ENCODE assay signal across 8 cellular contexts in the genomic region with DNA sequence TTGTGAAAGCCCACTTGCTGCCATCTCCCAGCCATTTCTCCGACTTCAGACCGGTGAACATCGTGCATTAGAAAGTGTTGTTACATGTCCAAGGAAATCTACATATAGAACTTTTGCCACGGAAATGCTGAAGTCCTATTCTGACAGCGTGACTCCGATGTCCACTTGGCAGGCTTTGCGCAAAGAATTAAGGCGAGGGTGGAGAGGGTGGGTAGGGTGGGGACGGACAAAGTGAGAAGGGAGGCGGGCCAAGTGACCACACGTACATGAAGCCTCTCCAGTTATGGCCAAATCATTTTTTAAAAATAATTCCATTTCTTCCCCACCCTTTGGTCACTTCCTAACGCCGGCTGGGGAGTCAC. TPM values are rescaled to one million over a fixed set of nuclear protein-coding genes. Genes with fewer than 3 reads are reported as not detected.
A peak's percentile ranks its signal among the peaks of the same experiment; 100 is the strongest.
DNase-seq lines count a peak whose midpoint lies in the region; ATAC-seq and TF ChIP-seq lines count a peak whose summit lies in the region.

No MANE protein-coding gene starts in this region.

- CTCF ChIA-PET in Panc1 (lab: Charles Lee): interaction anchor here (1.3 kb wide), 1 partner anchor 188 kb away, joined by 3 read pairs; no protein-coding TSS in a partner anchor

- no peak for TF ChIP-seq CTCF in Panc1 (IDR thresholded peaks at IDR 0.05)
- TF ChIP-seq CTCF in fibroblast of mammary gland (conservative IDR thresholded peaks at IDR 0.05; ENCODE audit: control insufficient read depth, insufficient read depth, low read depth, low read length): no peak
- TF ChIP-seq CTCF in psoas muscle (IDR thresholded peaks at IDR 0.05): no peak

- POLR2A ChIA-PET in Panc1 (lab: Charles Lee): interaction anchor here (0.6 kb wide), 1 partner anchor 616 kb away, joined by 11 read pairs; no protein-coding TSS in a partner anchor

- H3K27me3 ChIP-seq in Panc1 (ENCODE audit: control insufficient read depth, insufficient read depth, low read length) (peaks cover 4% of the 10 kb centered on the region; the same call in 1 of the 2 replicates), psoas muscle (ENCODE audit: insufficient read depth in 3 of 3, low read length in 2 of 3) (no peaks in the 10 kb centered on the region)

- H3K27ac ChIP-seq in Panc1 (ENCODE audit: low read length): peak overlapping the region; percentile 67
- H3K27ac ChIP-seq in psoas muscle: peak overlapping the region; percentile 83

- H3K4me3 ChIP-seq in GM08714 (ENCODE audit: low read length) (peak overlapping the region; percentile 77), Panc1 (ENCODE audit: low read depth in 2 of 2, low read length in 2 of 2) (peak overlapping the region; percentile 83 to 95), fibroblast of mammary gland (ENCODE audit: control insufficient read depth, low read depth, low read length) (peak overlapping the region; percentile 62), psoas muscle (peak overlapping the region; percentile 73)

- DNase-seq in Panc1 (ENCODE audit: low read depth, low spot score) (no peak), fibroblast of mammary gland (ENCODE audit: low read depth) (no peak), psoas muscle (no peak), retina (no peak), DMS153 treated with DMSO at 0.1 percent for 48 hours (lab: John Stamatoyannopoulos, UW; ENCODE audit: unreplicated experiment) (no peak)
- DNase-seq in stimulated activated CD4-positive, alpha-beta T cell treated with anti-CD3 and anti-CD28 coated beads, Interleukin-4, amount 100 ng/mL, for 4 hours: no peak
- DNase-seq in activated CD4-positive, alpha-beta T cell treated with anti-CD3 and anti-CD28 coated beads for 4 hours: no peak

- H3K9me3 ChIP-seq in Panc1 (ENCODE audit: control insufficient read depth, insufficient read depth, low read depth, low read length): no peaks in the 10 kb centered on the region
- H3K9me3 ChIP-seq in psoas muscle: no peaks in the 10 kb centered on the region

- no TSS peak for BruUV-seq in Panc1 (replicated peaks; lab: Mats Ljungman, UMichigan)

- in situ Hi-C loops in Panc1 (cut with HindIII; ENCODE audit: low pct_unique_long_range_greater_than_20kb, low sequenced_read_pairs): no loop called here

- ATAC-seq in Panc1 (no peak; the same call in 1 of the 2 replicates), psoas muscle (peak in 3 of 4 donors; percentile 3 to 27 (median 18))

- H3K4me1 ChIP-seq in Panc1 (ENCODE audit: control insufficient read depth, insufficient read depth, low read length) (peaks cover 18% of the 10 kb centered on the region), psoas muscle (peaks cover 12% of the 10 kb centered on the region)

- H3K36me3 ChIP-seq in Panc1 (ENCODE audit: control insufficient read depth, insufficient read depth, low read length) (no peaks in the 10 kb centered on the region), psoas muscle (ENCODE audit: insufficient read depth in 1 of 2, low read depth in 1 of 2) (no peaks in the 10 kb centered on the region)

- 0% methylated on average over 13 of the region's 13 CpGs for WGBS in psoas muscle, 3 donors

- intact Hi-C loops in Panc1 (cut with micrococcal nuclease; ENCODE audit: unreplicated experiment): no loop called here
- intact Hi-C loops in psoas muscle (cut with DNase I): loop anchor here (1.0 to 5.0 kb wide), 4 partner anchors 143 to 583 kb away; partner anchors contain the start of genes NDUFB6 (in 1 of the 2) and RIGI (in 1 of the 2)

RNA-seq across cellular contexts. Expression of gene ACO1, which starts 0.5 kb away (rescaled TPM):
- 49.3 TPM for total RNA-seq in Panc1 (2021; ENCODE audit: unreplicated experiment)
- 32.1 TPM for polyA plus RNA-seq in Panc1 (2012; ENCODE audit: insufficient read length)
- 10 to 100 TPM; 27.2 to 39.4 (median 32.3) TPM for total RNA-seq in psoas muscle
- 10 to 100 TPM; 15.6 to 27.1 (median 16.1) TPM for polyA plus RNA-seq in psoas muscle
